In the genomic region with DNA sequence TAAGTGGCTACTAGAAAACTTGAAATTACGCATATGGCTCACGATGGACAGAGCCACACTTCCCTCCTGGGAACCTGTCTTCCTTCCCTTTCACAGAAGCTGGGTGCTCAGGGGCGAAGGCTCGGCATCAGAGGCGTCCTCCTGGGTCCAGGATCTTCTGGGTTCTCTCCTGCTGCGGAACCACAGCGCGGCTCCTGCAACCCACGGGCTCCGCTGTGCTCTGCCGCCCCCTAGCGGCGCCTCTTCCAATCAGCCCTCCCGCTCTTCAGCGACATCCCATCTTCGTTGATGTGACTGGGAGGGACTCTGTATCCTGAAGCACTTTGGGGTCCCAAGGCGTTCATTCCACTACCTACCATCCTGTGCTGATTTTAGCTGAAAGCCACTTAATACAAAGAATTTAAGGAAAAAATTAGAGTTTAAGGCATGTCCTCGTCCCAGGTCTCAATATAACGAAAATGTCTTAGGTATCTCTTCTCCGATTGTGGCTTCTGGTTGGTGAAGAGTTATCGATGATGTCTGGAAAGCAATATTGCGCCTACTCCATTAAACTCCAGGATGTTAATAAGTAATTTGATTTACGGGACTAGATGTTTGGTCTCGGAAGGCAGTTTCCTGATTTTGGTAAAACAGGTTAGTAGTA, we compare ENCODE assay signal across 8 cellular contexts. TPM values are rescaled to one million over a fixed set of nuclear protein-coding genes. Genes with fewer than 3 reads are reported as not detected.
A peak's percentile ranks its signal among the peaks of the same experiment; 100 is the strongest.
DNase-seq lines count a peak whose midpoint lies in the region; ATAC-seq and FAIRE-seq lines count a peak whose summit lies in the region.

No MANE protein-coding gene starts in this region.

- ATAC-seq in left colon (peak; percentile 39), HG03175 (IDR thresholded peaks at IDR 0.05; ENCODE audit: unreplicated experiment) (no peak)

- no peak for FAIRE-seq in GM19239 (lab: Jason Lieb, UNC)

- peak; percentile 56 for DNase-seq in ACHN
- DNase-seq in GM19239 (ENCODE audit: insufficient read length, low spot score): peak; percentile 78
- DNase-seq in NCI-H510A (lab: John Stamatoyannopoulos, UW): peak; percentile 36
- peak; percentile 82 for DNase-seq in activated CD4-positive, alpha-beta T cell treated with anti-CD3 and anti-CD28 coated beads for 48 hours
- peak; percentile 80 for DNase-seq in cerebellar cortex (ENCODE audit: low spot score)
- peak; percentile 71 to 89 for DNase-seq in left colon
- DNase-seq in stimulated activated CD4-positive, alpha-beta T cell treated with anti-CD3 and anti-CD28 coated beads, Interleukin-4, amount 100 ng/mL, for 1 hour: peak; percentile 80

- in situ Hi-C loops in ACHN (cut with HindIII; ENCODE audit: low pct_ligation_motif_present, low pct_unique_long_range_greater_than_20kb, low sequenced_read_pairs): no loop called here

- intact Hi-C loops in left colon (cut with DNase I, micrococcal nuclease): loop anchor here (1.0 to 5.0 kb wide), 4 partner anchors 57 to 148 kb away; no protein-coding TSS in a partner anchor

RNA-seq across cellular contexts. Expression of gene RPS3, which starts 14.8 kb away (rescaled TPM):
- total RNA-seq in left colon: 1,000 to 10,000 TPM; 1,894 to 1,934 TPM

RNA-seq across cellular contexts. Expression of gene ARRB1, which starts 33.1 kb away (rescaled TPM):
- 10 to 100 TPM; 80.5 to 95.4 TPM for total RNA-seq in left colon

RNA-seq across cellular contexts. Expression of gene KLHL35, which starts 48.4 kb away (rescaled TPM):
- under 1 TPM in 1 of 2 donors, not detected in 1; 0.37 TPM for total RNA-seq in left colon
